In genomic region chr1:116503535-116504307, GRCh38 we compare ENCODE assay signal across 8 cellular contexts.
A peak's percentile ranks its signal among the peaks of the same experiment; 100 is the strongest.
DNase-seq lines count a peak whose midpoint lies in the region; TF ChIP-seq lines count a peak whose summit lies in the region.

No MANE protein-coding gene starts in this region.

- intact Hi-C loops in esophagus squamous epithelium (cut with DNase I) (no loop called here), transverse colon (cut with DNase I; ENCODE audit: low total_unique reads) (no loop called here)

- no peak for TF ChIP-seq CTCF in esophagus squamous epithelium (IDR thresholded peaks at IDR 0.05)
- TF ChIP-seq CTCF in transverse colon (IDR thresholded peaks at IDR 0.05) = no peak

- H3K27ac ChIP-seq in esophagus squamous epithelium (peak overlapping the region; percentile 74 to 84 (median 81)), transverse colon (peak overlapping the region in 3 of 4 donors; percentile 6 to 52 (median 40))

- WGBS in esophagus squamous epithelium, 2 donors = 83 to 94% methylated on average over 3 to 5 of the region's 7 CpGs
- WGBS in transverse colon (ENCODE audit: low coverage in 1 of 2), 2 donors = 90 to 100% methylated on average over 2 to 7 of the region's 7 CpGs

- H3K36me3 ChIP-seq in esophagus squamous epithelium (no peaks in the 10 kb centered on the region), transverse colon (no peaks in the 10 kb centered on the region), MG63 (no peaks in the 10 kb centered on the region)

- DNase-seq in activated T-cell treated with anti-CD3 and anti-CD28 coated beads for 1 hour (ENCODE audit: low read depth) = peak; percentile 9
- DNase-seq in activated T-cell treated with anti-CD3 and anti-CD28 coated beads for 4 hours = no peak
- peak; percentile 41 for DNase-seq in SW480 (ENCODE audit: low spot score)
- no peak for DNase-seq in esophagus squamous epithelium (lab: John Stamatoyannopoulos, UW)
- DNase-seq in transverse colon = no peak
- no peak for DNase-seq in activated CD4-positive, CD25-positive, alpha-beta regulatory T cell (lab: John Stamatoyannopoulos, UW)
- DNase-seq in NCI-H2171 treated with DMSO at 0.1 percent for 48 hours (lab: John Stamatoyannopoulos, UW) = no peak
- DNase-seq in MG63 = no peak

- H3K27me3 ChIP-seq in esophagus squamous epithelium (no peaks in the 10 kb centered on the region), transverse colon (no peaks in the 10 kb centered on the region), MG63 (no peaks in the 10 kb centered on the region)

- H3K4me3 ChIP-seq in esophagus squamous epithelium = no peak overlapping the region
- no peak overlapping the region for H3K4me3 ChIP-seq in transverse colon
- no peak overlapping the region for H3K4me3 ChIP-seq in MG63

- TF ChIP-seq POLR2A in esophagus squamous epithelium (IDR thresholded peaks at IDR 0.05) = no peak
- TF ChIP-seq POLR2A in transverse colon (IDR thresholded peaks at IDR 0.05) = no peak

- in situ Hi-C loops in transverse colon (cut with MboI; ENCODE audit: low pct_ligation_motif_present in 1 of 4, low pct_unique_long_range_greater_than_20kb in 1 of 4, low sequenced_read_pairs in 3 of 4) = no loop called here

- H3K9me3 ChIP-seq in esophagus squamous epithelium (no peaks in the 10 kb centered on the region), transverse colon (no peaks in the 10 kb centered on the region), MG63 (no peaks in the 10 kb centered on the region)

- no peak for TF ChIP-seq EP300 in transverse colon (IDR thresholded peaks at IDR 0.05; ENCODE audit: low read depth)

- H3K4me1 ChIP-seq in esophagus squamous epithelium (peaks cover 18 to 95% (median 30%) of the 10 kb centered on the region in 3 donors), transverse colon (peaks cover 0 to 43% (median 1%) of the 10 kb centered on the region in 4 donors)

Comparison
In these comparisons a context has a peak if more than half of its experiments do, and no peak if none do; other contexts are left out.
1. DNase-seq: peak in activated T-cell treated with anti-CD3 and anti-CD28 coated beads for 1 hour (single experiment) and SW480 (single experiment); none in activated T-cell treated with anti-CD3 and anti-CD28 coated beads for 4 hours (single experiment), esophagus squamous epithelium (single experiment), transverse colon (single experiment), activated CD4-positive, CD25-positive, alpha-beta regulatory T cell (0 of 4), NCI-H2171 treated with DMSO at 0.1 percent for 48 hours (single experiment) and MG63 (single experiment).